In genomic region chr11:96173424-96173823, GRCh38 we compare ENCODE assay signal across 11 cellular contexts.
A peak's percentile ranks its signal among the peaks of the same experiment; 100 is the strongest.
DNase-seq lines count a peak whose midpoint lies in the region; ATAC-seq and TF ChIP-seq lines count a peak whose summit lies in the region.
"Had no signal": no experiment of that assay in that cellular context is flagged by ENCODE, and none has a peak within 500 bp of the region (broad histone marks: within the 10 kb centered on the region; RNA-seq: fewer than 3 reads in every experiment).

No MANE protein-coding gene starts in this region.

- CTCF ChIA-PET in activated CD8-positive, alpha-beta T cell treated with anti-CD3 and anti-CD28 coated beads for 36 hours (lab: Charles Lee), result interaction anchor here (0.9 to 1.3 kb wide), 2 partner anchors 65 to 170 kb away, joined by 3 to 4 read pairs; partner anchors contain the start of gene MAML2

- DNase-seq in activated CD4-positive, alpha-beta T cell treated with anti-CD3 and anti-CD28 coated beads, Interleukin-2, amount 10 ng/mL, durations not matched to agents 24 days and 14 days, result no peak
- DNase-seq in activated CD4-positive, alpha-beta T cell treated with anti-CD3 and anti-CD28 coated beads, Interleukin-2, amount 50 U/mL, for 48 hours, result no peak
- DNase-seq in Kasumi-1 (lab: John Stamatoyannopoulos, UW), result peak; percentile 42 to 52
- DNase-seq in activated CD8-positive, alpha-beta T cell treated with anti-CD3 and anti-CD28 coated beads for 36 hours, result no peak
- no peak for DNase-seq in thyroid gland
- DNase-seq: activated CD8-positive, alpha-beta memory T cell treated with anti-CD3 and anti-CD28 coated beads, Interleukin-2, amount 10 ng/mL, durations not matched to agents 7 days and 5 days; stimulated activated CD4-positive, alpha-beta T cell treated with anti-CD3 and anti-CD28 coated beads, Interleukin-15, amount 100 ng/mL, for 24 hours had no signal

- H3K9me3 Mint-ChIP-seq in activated CD4-positive, alpha-beta T cell treated with anti-CD3 and anti-CD28 coated beads, Interleukin-2, amount 10 ng/mL, durations not matched to agents 24 days and 14 days, result no peaks in the 10 kb centered on the region
- no peaks in the 10 kb centered on the region for H3K9me3 Mint-ChIP-seq in activated CD8-positive, alpha-beta T cell treated with anti-CD3 and anti-CD28 coated beads for 36 hours
- H3K9me3 Mint-ChIP-seq: central memory CD8-positive, alpha-beta T cell had no signal

- no peak for TF ChIP-seq POLR2A in thyroid gland (IDR thresholded peaks at IDR 0.05)

- H3K27me3 ChIP-seq in neutrophil, result no peaks in the 10 kb centered on the region
- no peaks in the 10 kb centered on the region for H3K27me3 ChIP-seq in thyroid gland

- H3K4me1 Mint-ChIP-seq in activated CD4-positive, alpha-beta T cell treated with anti-CD3 and anti-CD28 coated beads, Interleukin-2, amount 10 ng/mL, durations not matched to agents 24 days and 14 days, result peaks cover 39% of the 10 kb centered on the region
- peaks cover 67% of the 10 kb centered on the region for H3K4me1 Mint-ChIP-seq in activated CD8-positive, alpha-beta T cell treated with anti-CD3 and anti-CD28 coated beads for 36 hours (ENCODE audit: low read depth)

- POLR2A ChIA-PET in activated CD8-positive, alpha-beta T cell treated with anti-CD3 and anti-CD28 coated beads for 36 hours (lab: Charles Lee), result interaction anchor here (0.6 to 1.0 kb wide), 2 partner anchors 12 to 62 kb away, joined by 3 to 9 read pairs; no protein-coding TSS in a partner anchor

- peaks cover 18% of the 10 kb centered on the region for H3K36me3 Mint-ChIP-seq in activated CD4-positive, alpha-beta T cell treated with anti-CD3 and anti-CD28 coated beads, Interleukin-2, amount 10 ng/mL, durations not matched to agents 24 days and 14 days (ENCODE audit: low read depth)
- H3K36me3 Mint-ChIP-seq in activated CD8-positive, alpha-beta T cell treated with anti-CD3 and anti-CD28 coated beads for 36 hours (ENCODE audit: low read depth), result peaks cover 39% of the 10 kb centered on the region

- no peak overlapping the region for H3K4me3 Mint-ChIP-seq in activated CD4-positive, alpha-beta T cell treated with anti-CD3 and anti-CD28 coated beads, Interleukin-2, amount 10 ng/mL, durations not matched to agents 24 days and 14 days
- no peak overlapping the region for H3K4me3 Mint-ChIP-seq in activated CD8-positive, alpha-beta T cell treated with anti-CD3 and anti-CD28 coated beads for 36 hours
- H3K4me3 Mint-ChIP-seq: activated CD8-positive, alpha-beta memory T cell treated with anti-CD3 and anti-CD28 coated beads, Interleukin-2, amount 10 ng/mL, durations not matched to agents 7 days and 5 days; central memory CD8-positive, alpha-beta T cell had no signal

- no peak for TF ChIP-seq CTCF in activated CD8-positive, alpha-beta T cell treated with anti-CD3 and anti-CD28 coated beads for 36 hours (IDR thresholded peaks at IDR 0.05)
- TF ChIP-seq CTCF in neutrophil (IDR thresholded peaks at IDR 0.05), result no peak
- TF ChIP-seq CTCF in thyroid gland (IDR thresholded peaks at IDR 0.05), result no peak

- no peak for ATAC-seq in activated CD8-positive, alpha-beta T cell treated with anti-CD3 and anti-CD28 coated beads for 36 hours
- ATAC-seq in esophagus mucosa (no peak), HG02623 (IDR thresholded peaks at IDR 0.05; ENCODE audit: unreplicated experiment) (no peak)
- ATAC-seq: activated CD8-positive, alpha-beta memory T cell treated with anti-CD3 and anti-CD28 coated beads, Interleukin-2, amount 10 ng/mL, durations not matched to agents 7 days and 5 days had no signal

- peak overlapping the region; percentile 39 for H3K27ac Mint-ChIP-seq in activated CD4-positive, alpha-beta T cell treated with anti-CD3 and anti-CD28 coated beads, Interleukin-2, amount 10 ng/mL, durations not matched to agents 24 days and 14 days
- H3K27ac Mint-ChIP-seq in activated CD8-positive, alpha-beta T cell treated with anti-CD3 and anti-CD28 coated beads for 36 hours, result peak overlapping the region; percentile 60
- H3K27ac Mint-ChIP-seq: activated CD8-positive, alpha-beta memory T cell treated with anti-CD3 and anti-CD28 coated beads, Interleukin-2, amount 10 ng/mL, durations not matched to agents 7 days and 5 days had no signal

- H3K36me3 ChIP-seq in neutrophil (no peaks in the 10 kb centered on the region), thyroid gland (no peaks in the 10 kb centered on the region)

- WGBS in thyroid gland, 2 donors, result 79 to 94% methylated on average over 7 of the region's 7 CpGs

- intact Hi-C loops in activated CD4-positive, alpha-beta T cell treated with anti-CD3 and anti-CD28 coated beads, Interleukin-2, amount 10 ng/mL, durations not matched to agents 24 days and 14 days (cut with micrococcal nuclease), result no loop called here
- intact Hi-C loops in activated CD8-positive, alpha-beta T cell treated with anti-CD3 and anti-CD28 coated beads for 36 hours (cut with micrococcal nuclease), result no loop called here
- intact Hi-C loops in thyroid gland (cut with DNase I), result no loop called here

- H3K4me1 ChIP-seq in neutrophil (ENCODE audit: control insufficient read depth in 1 of 2, insufficient read depth in 1 of 2, low read depth in 1 of 2, low read length in 1 of 2) (peaks cover 22 to 23% of the 10 kb centered on the region in 2 experiments), thyroid gland (peaks cover 7 to 8% of the 10 kb centered on the region in 2 donors)

- H3K9me3 ChIP-seq in neutrophil, result no peaks in the 10 kb centered on the region
- H3K9me3 ChIP-seq in thyroid gland, result no peaks in the 10 kb centered on the region

- peak overlapping the region; percentile 56 for H3K27ac ChIP-seq in neutrophil
- no peak overlapping the region for H3K27ac ChIP-seq in thyroid gland

- H3K4me3 ChIP-seq in neutrophil (ENCODE audit: low read depth in 1 of 2, low read length in 1 of 2) (no peak overlapping the region), thyroid gland (replicated peaks in 1 of 3) (no peak overlapping the region)

- H3K27me3 Mint-ChIP-seq in activated CD4-positive, alpha-beta T cell treated with anti-CD3 and anti-CD28 coated beads, Interleukin-2, amount 10 ng/mL, durations not matched to agents 24 days and 14 days, result no peaks in the 10 kb centered on the region
- no peaks in the 10 kb centered on the region for H3K27me3 Mint-ChIP-seq in activated CD8-positive, alpha-beta T cell treated with anti-CD3 and anti-CD28 coated beads for 36 hours
- H3K27me3 Mint-ChIP-seq: activated CD8-positive, alpha-beta memory T cell treated with anti-CD3 and anti-CD28 coated beads, Interleukin-2, amount 10 ng/mL, durations not matched to agents 7 days and 5 days; central memory CD8-positive, alpha-beta T cell had no signal

Comparison
In these comparisons a context has a peak if more than half of its experiments do, and no peak if none do; other contexts are left out.
1. DNase-seq: peak in Kasumi-1 (2 of 2); none in activated CD4-positive, alpha-beta T cell treated with anti-CD3 and anti-CD28 coated beads, Interleukin-2, amount 10 ng/mL, durations not matched to agents 24 days and 14 days (single experiment), activated CD4-positive, alpha-beta T cell treated with anti-CD3 and anti-CD28 coated beads, Interleukin-2, amount 50 U/mL, for 48 hours (0 of 2), activated CD8-positive, alpha-beta T cell treated with anti-CD3 and anti-CD28 coated beads for 36 hours (single experiment) and thyroid gland (0 of 2).